In genomic region chr3:105399062-105399461, GRCh38 we compare ENCODE assay signal across 15 cellular contexts. TPM values are rescaled to one million over a fixed set of nuclear protein-coding genes. Genes with fewer than 3 reads are reported as not detected.
DNase-seq lines count a peak whose midpoint lies in the region; ATAC-seq, FAIRE-seq and TF ChIP-seq lines count a peak whose summit lies in the region.
"Had no signal": no experiment of that assay in that cellular context is flagged by ENCODE, and none has a peak within 500 bp of the region (broad histone marks: within the 10 kb centered on the region; RNA-seq: fewer than 3 reads in every experiment).

No MANE protein-coding gene starts in this region.

- H4K20me1 ChIP-seq in PC-3 (ENCODE audit: low read length) = no peaks in the 10 kb centered on the region; the same call in 1 of the 2 replicates

- H3K27me3 ChIP-seq in PC-3 (ENCODE audit: low read length) = no peaks in the 10 kb centered on the region
- H3K27me3 ChIP-seq in CD8-positive, alpha-beta memory T cell (ENCODE audit: insufficient read depth, low read length, poor library complexity, severe bottlenecking) = no peaks in the 10 kb centered on the region
- H3K27me3 ChIP-seq: SJCRH30 had no signal

- no peaks in the 10 kb centered on the region for H3K9me2 ChIP-seq in PC-3 (replicated peaks; ENCODE audit: low read length)

- H3K27me3 Mint-ChIP-seq in CD8-positive, alpha-beta memory T cell = peaks cover 0 to 2% of the 10 kb centered on the region in 2 donors
- H3K27me3 Mint-ChIP-seq: B cell, IgD-negative memory B cell had no signal

- H3K4me2 ChIP-seq in PC-3 (ENCODE audit: low read length) = peak overlapping the region; percentile 39

- no peaks in the 10 kb centered on the region for H3K9me3 ChIP-seq in PC-3 (ENCODE audit: low read length)
- no peaks in the 10 kb centered on the region for H3K9me3 ChIP-seq in CD8-positive, alpha-beta memory T cell (ENCODE audit: low read length)
- H3K9me3 ChIP-seq: SJCRH30 had no signal

- no peak for DNase-seq in H54 (ENCODE audit: insufficient read length, low spot score)
- DNase-seq in PC-3 = no peak
- DNase-seq in kidney glomerular epithelial cell (lab: John Stamatoyannopoulos, UW) = peak; percentile 27
- no peak for DNase-seq in CD8-positive, alpha-beta memory T cell
- DNase-seq in HuH-7.5 (ENCODE audit: low spot score) = no peak
- no peak for DNase-seq in ureter (ENCODE audit: low spot score)
- DNase-seq in D341Med (ENCODE audit: low spot score) = no peak
- DNase-seq: CD4-positive, CD25-positive, alpha-beta regulatory T cell; DMS79 treated with DMSO at 0.1 percent for 48 hours; NCI-H187 treated with DMSO at 0.1 percent for 48 hours; NCI-H526 treated with DMSO at 0.1 percent for 48 hours; NK-92 treated with Interleukin-12 subunit alpha and Interleukin-12 subunit beta, amount 100 ng/mL, for 24 hours had no signal

- H3K4me1 ChIP-seq in PC-3 (ENCODE audit: insufficient read depth, low read length) = peaks cover 65% of the 10 kb centered on the region
- H3K4me1 ChIP-seq in CD8-positive, alpha-beta memory T cell (ENCODE audit: insufficient read depth, low read length) = no peaks in the 10 kb centered on the region
- H3K4me1 ChIP-seq: SJCRH30 had no signal

- CTCF ChIA-PET in PC-3 (lab: Charles Lee) = no interaction called here
- CTCF ChIA-PET in CD8-positive, alpha-beta memory T cell (lab: Charles Lee) = no interaction called here

- H3K27ac Mint-ChIP-seq in CD8-positive, alpha-beta memory T cell = no peak overlapping the region
- H3K27ac Mint-ChIP-seq: B cell; CD4-positive, CD25-positive, alpha-beta regulatory T cell; IgD-negative memory B cell had no signal

- no TSS peak for BruUV-seq in PC-3 (replicated peaks; lab: Mats Ljungman, UMichigan)

- POLR2A ChIA-PET in PC-3 (lab: Charles Lee; ENCODE audit: unreplicated experiment) = no interaction called here
- POLR2A ChIA-PET in CD8-positive, alpha-beta memory T cell (lab: Charles Lee) = no interaction called here

- intact Hi-C loops in PC-3 (cut with micrococcal nuclease) = no loop called here

- peaks cover 12% of the 10 kb centered on the region for H3K36me3 ChIP-seq in PC-3 (ENCODE audit: low read depth, low read length)
- no peaks in the 10 kb centered on the region for H3K36me3 ChIP-seq in CD8-positive, alpha-beta memory T cell (ENCODE audit: insufficient read depth, low read length)
- H3K36me3 ChIP-seq: SJCRH30 had no signal

- H2AFZ ChIP-seq in PC-3 (ENCODE audit: low read length) = no peak overlapping the region

- peaks cover 12% of the 10 kb centered on the region for H3F3A ChIP-seq in PC-3 (ENCODE audit: low read length, unreplicated experiment)

- H3K27ac ChIP-seq in PC-3 (ENCODE audit: low read length) = 0 out of 2 replicates have a peak overlapping the region, but pooled peaks have one; percentile 5
- no peak overlapping the region for H3K27ac ChIP-seq in CD8-positive, alpha-beta memory T cell (ENCODE audit: low read depth, low read length)
- H3K27ac ChIP-seq: SJCRH30 had no signal

- H3K4me3 ChIP-seq in PC-3 (ENCODE audit: low read length) = no peak overlapping the region
- H3K4me3 ChIP-seq in CD8-positive, alpha-beta memory T cell (ENCODE audit: low read length) = no peak overlapping the region
- H3K4me3 ChIP-seq: SJCRH30 had no signal

- peaks cover 86% of the 10 kb centered on the region for H3K79me2 ChIP-seq in PC-3 (ENCODE audit: low read length)

- FAIRE-seq in H54 (lab: Jason Lieb, UNC) = peak; percentile 15

- peaks cover 0 to 11% (median 5%) of the 10 kb centered on the region in 5 donors for H3K9me3 Mint-ChIP-seq in CD8-positive, alpha-beta memory T cell

- no peak for TF ChIP-seq POLR2A in H54 (IDR thresholded peaks at IDR 0.05; ENCODE audit: low read depth, low read length)

- no peak for ATAC-seq in PC-3

- H3K9ac ChIP-seq in PC-3 (ENCODE audit: low read length) = no peak overlapping the region

- no peaks in the 10 kb centered on the region for H3K4me1 Mint-ChIP-seq in CD8-positive, alpha-beta memory T cell

- no peak overlapping the region for H3K4me3 Mint-ChIP-seq in CD8-positive, alpha-beta memory T cell
- H3K4me3 Mint-ChIP-seq: B cell; CD4-positive, CD25-positive, alpha-beta regulatory T cell; IgD-negative memory B cell had no signal

- TF ChIP-seq CTCF in PC-3 (conservative IDR thresholded peaks at IDR 0.05; ENCODE audit: low read depth, low read length) = no peak

- peaks cover 1 to 37% (median 4%) of the 10 kb centered on the region in 3 donors for H3K36me3 Mint-ChIP-seq in CD8-positive, alpha-beta memory T cell

RNA-seq across cellular contexts. Expression of gene ALCAM, which starts 32.4 kb away (rescaled TPM):
- total RNA-seq in PC-3 (2014; rRNA removed) = 168 and 169 TPM in 2 replicates
- 10 to 100 TPM; 26.1 to 26.9 TPM for total RNA-seq in CD8-positive, alpha-beta memory T cell
- 6.4 TPM for polyA plus RNA-seq in CD8-positive, alpha-beta memory T cell
- 67.6 TPM for total RNA-seq in ureter
